In the genomic region with DNA sequence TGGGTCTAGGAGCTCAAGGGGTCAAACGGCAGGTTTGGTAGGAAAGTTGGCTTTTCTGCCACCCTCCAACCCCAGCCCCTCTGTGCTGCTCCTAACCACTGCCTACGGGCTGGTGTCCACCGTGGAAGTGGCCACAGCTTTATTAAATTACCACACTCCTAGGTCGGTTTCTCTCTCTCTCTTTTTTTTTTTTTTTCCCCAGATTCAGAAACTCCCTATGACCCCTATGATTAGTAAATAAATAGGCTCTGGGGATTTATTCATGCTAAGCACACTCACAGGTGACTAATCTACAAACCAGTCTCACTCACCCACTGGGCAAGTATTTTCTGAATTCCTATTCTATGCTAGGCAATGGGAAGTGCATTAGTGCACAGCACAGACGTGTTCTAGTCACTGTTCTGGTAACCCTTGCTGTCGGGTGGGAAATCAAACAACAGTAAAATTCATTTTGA, we compare ENCODE assay signal across 2 cellular contexts.
TF ChIP-seq lines count a peak whose summit lies in the region.

No MANE protein-coding gene starts in this region.

TF ChIP-seq in HepG2, 621 proteins besides CTCF, POLR2A, EP300 and RAD21:
- no peak for TF ChIP-seq ZNF33A (CRISPR knock-in tag; IDR thresholded peaks at IDR 0.05; ENCODE audit: borderline replicate concordance)
- TF ChIP-seq MEIS2 (CRISPR knock-in tag; IDR thresholded peaks at IDR 0.05), result no peak
- no peak for TF ChIP-seq HHEX (CRISPR knock-in tag; IDR thresholded peaks at IDR 0.05)
- no peak for TF ChIP-seq KMT2B (CRISPR knock-in tag; IDR thresholded peaks at IDR 0.05)
- TF ChIP-seq, protein P1, sequence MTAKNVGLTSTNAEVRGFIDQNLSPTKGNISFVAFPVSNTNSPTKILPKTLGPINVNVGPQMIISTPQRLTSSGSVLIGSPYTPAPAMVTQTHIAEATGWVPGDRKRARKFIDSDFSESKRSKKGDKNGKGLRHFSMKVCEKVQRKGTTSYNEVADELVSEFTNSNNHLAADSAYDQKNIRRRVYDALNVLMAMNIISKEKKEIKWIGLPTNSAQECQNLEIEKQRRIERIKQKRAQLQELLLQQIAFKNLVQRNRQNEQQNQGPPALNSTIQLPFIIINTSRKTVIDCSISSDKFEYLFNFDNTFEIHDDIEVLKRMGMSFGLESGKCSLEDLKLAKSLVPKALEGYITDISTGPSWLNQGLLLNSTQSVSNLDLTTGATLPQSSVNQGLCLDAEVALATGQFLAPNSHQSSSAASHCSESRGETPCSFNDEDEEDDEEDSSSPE (CRISPR knock-in tag; IDR thresholded peaks at IDR 0.05), result no peak
- TF ChIP-seq ZNF431 (CRISPR knock-in tag; IDR thresholded peaks at IDR 0.05; ENCODE audit: borderline replicate concordance, low read depth), result no peak
- TF ChIP-seq ZNF44 (CRISPR knock-in tag; IDR thresholded peaks at IDR 0.05), result no peak
- no peak for TF ChIP-seq MXD4 (CRISPR knock-in tag; IDR thresholded peaks at IDR 0.05)
- TF ChIP-seq, protein P2, sequence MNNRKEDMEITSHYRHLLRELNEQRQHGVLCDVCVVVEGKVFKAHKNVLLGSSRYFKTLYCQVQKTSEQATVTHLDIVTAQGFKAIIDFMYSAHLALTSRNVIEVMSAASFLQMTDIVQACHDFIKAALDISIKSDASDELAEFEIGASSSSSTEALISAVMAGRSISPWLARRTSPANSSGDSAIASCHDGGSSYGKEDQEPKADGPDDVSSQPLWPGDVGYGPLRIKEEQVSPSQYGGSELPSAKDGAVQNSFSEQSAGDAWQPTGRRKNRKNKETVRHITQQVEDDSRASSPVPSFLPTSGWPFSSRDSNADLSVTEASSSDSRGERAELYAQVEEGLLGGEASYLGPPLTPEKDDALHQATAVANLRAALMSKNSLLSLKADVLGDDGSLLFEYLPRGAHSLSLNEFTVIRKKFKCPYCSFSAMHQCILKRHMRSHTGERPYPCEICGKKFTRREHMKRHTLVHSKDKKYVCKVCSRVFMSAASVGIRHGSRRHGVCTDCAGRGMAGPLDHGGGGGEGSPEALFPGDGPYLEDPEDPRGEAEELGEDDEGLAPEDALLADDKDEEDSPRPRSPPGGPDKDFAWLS (CRISPR knock-in tag; IDR thresholded peaks at IDR 0.05; ENCODE audit: borderline replicate concordance), result no peak
- TF ChIP-seq ZNF557 (CRISPR knock-in tag; IDR thresholded peaks at IDR 0.05), result no peak
- no peak for TF ChIP-seq RFX1 (IDR thresholded peaks at IDR 0.05)
- TF ChIP-seq, protein P3, sequence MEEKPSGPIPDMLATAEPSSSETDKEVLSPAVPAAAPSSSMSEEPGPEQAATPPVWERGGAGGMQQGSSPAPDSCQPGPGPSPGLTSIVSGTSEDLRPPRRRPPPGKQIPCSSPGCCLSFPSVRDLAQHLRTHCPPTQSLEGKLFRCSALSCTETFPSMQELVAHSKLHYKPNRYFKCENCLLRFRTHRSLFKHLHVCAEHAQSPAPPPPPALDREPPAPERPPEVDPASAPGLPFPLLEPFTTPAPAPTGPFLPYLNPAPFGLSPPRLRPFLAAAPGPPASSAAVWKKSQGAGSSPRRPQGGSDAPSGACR (CRISPR knock-in tag; IDR thresholded peaks at IDR 0.05), result no peak
- no peak for TF ChIP-seq JUN (CRISPR knock-in tag; IDR thresholded peaks at IDR 0.05)
- TF ChIP-seq CEBPG (CRISPR knock-in tag; IDR thresholded peaks at IDR 0.05), result no peak
- no peak for TF ChIP-seq KDM5A (IDR thresholded peaks at IDR 0.05; ENCODE audit: borderline replicate concordance, low read length)
- TF ChIP-seq SMARCE1 (IDR thresholded peaks at IDR 0.05; ENCODE audit: borderline replicate concordance), result no peak
- TF ChIP-seq ZFP90 (CRISPR knock-in tag; IDR thresholded peaks at IDR 0.05; ENCODE audit: borderline replicate concordance), result no peak
- TF ChIP-seq, protein P4, sequence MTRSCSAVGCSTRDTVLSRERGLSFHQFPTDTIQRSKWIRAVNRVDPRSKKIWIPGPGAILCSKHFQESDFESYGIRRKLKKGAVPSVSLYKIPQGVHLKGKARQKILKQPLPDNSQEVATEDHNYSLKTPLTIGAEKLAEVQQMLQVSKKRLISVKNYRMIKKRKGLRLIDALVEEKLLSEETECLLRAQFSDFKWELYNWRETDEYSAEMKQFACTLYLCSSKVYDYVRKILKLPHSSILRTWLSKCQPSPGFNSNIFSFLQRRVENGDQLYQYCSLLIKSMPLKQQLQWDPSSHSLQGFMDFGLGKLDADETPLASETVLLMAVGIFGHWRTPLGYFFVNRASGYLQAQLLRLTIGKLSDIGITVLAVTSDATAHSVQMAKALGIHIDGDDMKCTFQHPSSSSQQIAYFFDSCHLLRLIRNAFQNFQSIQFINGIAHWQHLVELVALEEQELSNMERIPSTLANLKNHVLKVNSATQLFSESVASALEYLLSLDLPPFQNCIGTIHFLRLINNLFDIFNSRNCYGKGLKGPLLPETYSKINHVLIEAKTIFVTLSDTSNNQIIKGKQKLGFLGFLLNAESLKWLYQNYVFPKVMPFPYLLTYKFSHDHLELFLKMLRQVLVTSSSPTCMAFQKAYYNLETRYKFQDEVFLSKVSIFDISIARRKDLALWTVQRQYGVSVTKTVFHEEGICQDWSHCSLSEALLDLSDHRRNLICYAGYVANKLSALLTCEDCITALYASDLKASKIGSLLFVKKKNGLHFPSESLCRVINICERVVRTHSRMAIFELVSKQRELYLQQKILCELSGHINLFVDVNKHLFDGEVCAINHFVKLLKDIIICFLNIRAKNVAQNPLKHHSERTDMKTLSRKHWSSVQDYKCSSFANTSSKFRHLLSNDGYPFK (CRISPR knock-in tag; IDR thresholded peaks at IDR 0.05; ENCODE audit: borderline replicate concordance), result no peak
- TF ChIP-seq SMC3 (IDR thresholded peaks at IDR 0.05; ENCODE audit: low read length), result no peak
- TF ChIP-seq RCOR2 (CRISPR knock-in tag; IDR thresholded peaks at IDR 0.05), result no peak

TF ChIP-seq in GM23338, 12 proteins besides CTCF, POLR2A, EP300 and RAD21:
- TF ChIP-seq, protein P5, sequence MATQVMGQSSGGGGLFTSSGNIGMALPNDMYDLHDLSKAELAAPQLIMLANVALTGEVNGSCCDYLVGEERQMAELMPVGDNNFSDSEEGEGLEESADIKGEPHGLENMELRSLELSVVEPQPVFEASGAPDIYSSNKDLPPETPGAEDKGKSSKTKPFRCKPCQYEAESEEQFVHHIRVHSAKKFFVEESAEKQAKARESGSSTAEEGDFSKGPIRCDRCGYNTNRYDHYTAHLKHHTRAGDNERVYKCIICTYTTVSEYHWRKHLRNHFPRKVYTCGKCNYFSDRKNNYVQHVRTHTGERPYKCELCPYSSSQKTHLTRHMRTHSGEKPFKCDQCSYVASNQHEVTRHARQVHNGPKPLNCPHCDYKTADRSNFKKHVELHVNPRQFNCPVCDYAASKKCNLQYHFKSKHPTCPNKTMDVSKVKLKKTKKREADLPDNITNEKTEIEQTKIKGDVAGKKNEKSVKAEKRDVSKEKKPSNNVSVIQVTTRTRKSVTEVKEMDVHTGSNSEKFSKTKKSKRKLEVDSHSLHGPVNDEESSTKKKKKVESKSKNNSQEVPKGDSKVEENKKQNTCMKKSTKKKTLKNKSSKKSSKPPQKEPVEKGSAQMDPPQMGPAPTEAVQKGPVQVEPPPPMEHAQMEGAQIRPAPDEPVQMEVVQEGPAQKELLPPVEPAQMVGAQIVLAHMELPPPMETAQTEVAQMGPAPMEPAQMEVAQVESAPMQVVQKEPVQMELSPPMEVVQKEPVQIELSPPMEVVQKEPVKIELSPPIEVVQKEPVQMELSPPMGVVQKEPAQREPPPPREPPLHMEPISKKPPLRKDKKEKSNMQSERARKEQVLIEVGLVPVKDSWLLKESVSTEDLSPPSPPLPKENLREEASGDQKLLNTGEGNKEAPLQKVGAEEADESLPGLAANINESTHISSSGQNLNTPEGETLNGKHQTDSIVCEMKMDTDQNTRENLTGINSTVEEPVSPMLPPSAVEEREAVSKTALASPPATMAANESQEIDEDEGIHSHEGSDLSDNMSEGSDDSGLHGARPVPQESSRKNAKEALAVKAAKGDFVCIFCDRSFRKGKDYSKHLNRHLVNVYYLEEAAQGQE (IDR thresholded peaks at IDR 0.05; ENCODE audit: unreplicated experiment), result no peak
- TF ChIP-seq POLR2AphosphoS5 (IDR thresholded peaks at IDR 0.05; ENCODE audit: low read depth) (no peak), JUNB (IDR thresholded peaks at IDR 0.05; ENCODE audit: unreplicated experiment) (no peak), EZH2 (IDR thresholded peaks at IDR 0.05; ENCODE audit: low read depth, unreplicated experiment) (no peak)
